Comparison of ENCODE assay signal across 12 cellular contexts in genomic region chr5:149937610-149938009, GRCh38. TPM values are rescaled to one million over a fixed set of nuclear protein-coding genes. Genes with fewer than 3 reads are reported as not detected.
DNase-seq lines count a peak whose midpoint lies in the region; ATAC-seq and TF ChIP-seq lines count a peak whose summit lies in the region.
"Had no signal": no experiment of that assay in that cellular context is flagged by ENCODE, and none has a peak within 500 bp of the region (broad histone marks: within the 10 kb centered on the region; RNA-seq: fewer than 3 reads in every experiment).

No MANE protein-coding gene starts in this region.

- peaks cover 19% of the 10 kb centered on the region for H3F3A ChIP-seq in PC-3 (ENCODE audit: low read length, unreplicated experiment)

- BruUV-seq in PC-3 (replicated peaks; lab: Mats Ljungman, UMichigan) = no TSS peak

- H3K4me1 ChIP-seq in PC-3 (ENCODE audit: insufficient read depth, low read length) = peaks cover 58% of the 10 kb centered on the region
- H3K4me1 ChIP-seq: thyroid gland had no signal

- no peaks in the 10 kb centered on the region for H3K27me3 ChIP-seq in PC-3 (ENCODE audit: low read length)

- TF ChIP-seq POLR2A in erythroblast (IDR thresholded peaks at IDR 0.05; ENCODE audit: low read length) = peak; percentile 60

- intact Hi-C loops in CD14-positive monocyte (cut with micrococcal nuclease) (no loop called here), PC-3 (cut with micrococcal nuclease) (loop anchor here (2.0 kb wide), 2 partner anchors 41 to 79 kb away; no protein-coding TSS in a partner anchor)

- no peaks in the 10 kb centered on the region for H3K9me2 ChIP-seq in PC-3 (replicated peaks; ENCODE audit: low read length)

- H3K79me2 ChIP-seq in PC-3 (ENCODE audit: low read length) = no peaks in the 10 kb centered on the region

- no peaks in the 10 kb centered on the region for H3K9me3 ChIP-seq in PC-3 (ENCODE audit: low read length)
- H3K9me3 ChIP-seq: thyroid gland had no signal

- peak overlapping the region; percentile 72 for H3K9ac ChIP-seq in PC-3 (ENCODE audit: low read length)

- H3K4me3 ChIP-seq in PC-3 (ENCODE audit: low read length) = peak overlapping the region; percentile 40; the same call in 1 of the 2 replicates
- H3K4me3 ChIP-seq: coronary artery, thyroid gland had no signal

- peak overlapping the region; percentile 91 for H3K27ac ChIP-seq in PC-3 (ENCODE audit: low read length)
- H3K27ac ChIP-seq: thyroid gland had no signal

- H3K4me1 Mint-ChIP-seq in CD14-positive monocyte = peaks cover 59% of the 10 kb centered on the region
- no peaks in the 10 kb centered on the region for H3K4me1 Mint-ChIP-seq in activated T-helper 17 cell treated with anti-CD3 and anti-CD28 coated beads, Interleukin-2, amount 50 U/mL, for 72 hours

- H3K9me3 Mint-ChIP-seq in CD14-positive monocyte = no peaks in the 10 kb centered on the region
- no peaks in the 10 kb centered on the region for H3K9me3 Mint-ChIP-seq in activated T-helper 17 cell treated with anti-CD3 and anti-CD28 coated beads, Interleukin-2, amount 50 U/mL, for 72 hours
- H3K9me3 Mint-ChIP-seq: activated T-cell treated with anti-CD3 and anti-CD28 coated beads, Interleukin-2, amount 50 U/mL, for 4 hours; neural crest cell had no signal

- H2AFZ ChIP-seq in PC-3 (ENCODE audit: low read length) = no peak overlapping the region

- CTCF ChIA-PET in PC-3 (lab: Charles Lee) = interaction anchor here (0.7 to 1.0 kb wide), 3 partner anchors 19 to 27 kb away, joined by 3 to 5 read pairs (median 3); partner anchors contain the start of gene SLC26A2

- ATAC-seq in PC-3 = peak; percentile 27
- ATAC-seq in GM21786 (IDR thresholded peaks at IDR 0.05; ENCODE audit: unreplicated experiment) = no peak
- no peak for ATAC-seq in activated T-helper 17 cell treated with anti-CD3 and anti-CD28 coated beads, Interleukin-2, amount 50 U/mL, for 72 hours (replicated peaks)
- no peak for ATAC-seq in GM21423 (IDR thresholded peaks at IDR 0.05; ENCODE audit: unreplicated experiment)
- ATAC-seq: activated T-cell treated with anti-CD3 and anti-CD28 coated beads, Interleukin-2, amount 50 U/mL, for 4 hours had no signal

- no peaks in the 10 kb centered on the region for H3K36me3 Mint-ChIP-seq in CD14-positive monocyte
- H3K36me3 Mint-ChIP-seq in activated T-helper 17 cell treated with anti-CD3 and anti-CD28 coated beads, Interleukin-2, amount 50 U/mL, for 72 hours (ENCODE audit: low read depth) = no peaks in the 10 kb centered on the region

- no peaks in the 10 kb centered on the region for H4K20me1 ChIP-seq in PC-3 (ENCODE audit: low read length)

- H3K36me3 ChIP-seq in PC-3 (ENCODE audit: low read depth, low read length) = no peaks in the 10 kb centered on the region
- H3K36me3 ChIP-seq: thyroid gland had no signal

- peak overlapping the region in 5 of 7 donors; percentile 94 to 98 (median 96) for H3K27ac Mint-ChIP-seq in CD14-positive monocyte
- no peak overlapping the region for H3K27ac Mint-ChIP-seq in activated T-helper 17 cell treated with anti-CD3 and anti-CD28 coated beads, Interleukin-2, amount 50 U/mL, for 72 hours

- TF ChIP-seq CTCF in CD14-positive monocyte (IDR thresholded peaks at IDR 0.05) (no peak), PC-3 (conservative IDR thresholded peaks at IDR 0.05; ENCODE audit: low read depth, low read length) (no peak)

- H3K27me3 Mint-ChIP-seq in CD14-positive monocyte (ENCODE audit: low read depth in 3 of 3) = peaks cover 0 to 3% (median 1%) of the 10 kb centered on the region in 3 donors
- peaks cover 20% of the 10 kb centered on the region for H3K27me3 Mint-ChIP-seq in activated T-helper 17 cell treated with anti-CD3 and anti-CD28 coated beads, Interleukin-2, amount 50 U/mL, for 72 hours

- POLR2A ChIA-PET in PC-3 (lab: Charles Lee; ENCODE audit: unreplicated experiment) = no interaction called here

- peak overlapping the region; percentile 84 for H3K4me2 ChIP-seq in PC-3 (ENCODE audit: low read length)

- DNase-seq in CD14-positive monocyte (ENCODE audit: low spot score) = no peak
- DNase-seq in M059J (ENCODE audit: low read depth) = peak; percentile 80
- DNase-seq in PC-3 = peak; percentile 96
- DNase-seq in erythroblast (lab: John Stamatoyannopoulos, UW) = peak; percentile 66 to 69
- DNase-seq in effector CD8-positive, alpha-beta T cell (lab: John Stamatoyannopoulos, UW) = no peak
- DNase-seq: activated T-cell treated with anti-CD3 and anti-CD28 coated beads, Interleukin-2, amount 50 U/mL, for 4 hours had no signal

- no peak overlapping the region for H3K4me3 Mint-ChIP-seq in CD14-positive monocyte
- no peak overlapping the region for H3K4me3 Mint-ChIP-seq in activated T-helper 17 cell treated with anti-CD3 and anti-CD28 coated beads, Interleukin-2, amount 50 U/mL, for 72 hours
- H3K4me3 Mint-ChIP-seq: activated T-cell treated with anti-CD3 and anti-CD28 coated beads, Interleukin-2, amount 50 U/mL, for 4 hours; neural crest cell had no signal

RNA-seq across cellular contexts. Expression of gene PDE6A, which starts 7.0 kb away (rescaled TPM):
- not detected for polyA plus RNA-seq in CD14-positive monocyte
- 0.02 and 0.22 TPM in 2 replicates for total RNA-seq in M059J (2014; rRNA removed; shearing (Covaris generic))
- not detected in 2 replicates for total RNA-seq in PC-3 (2014; rRNA removed)
- total RNA-seq in activated T-helper 17 cell treated with anti-CD3 and anti-CD28 coated beads, Interleukin-2, amount 50 U/mL, for 72 hours = not detected
- total RNA-seq: activated T-cell treated with anti-CD3 and anti-CD28 coated beads, Interleukin-2, amount 50 U/mL, for 4 hours; neural crest cell; thyroid gland had no signal

RNA-seq across cellular contexts. Expression of gene SLC26A2, which starts 22.9 kb away (rescaled TPM):
- 1 to 10 TPM; 3.1 to 3.6 TPM for polyA plus RNA-seq in CD14-positive monocyte
- 11.9 and 17.5 TPM in 2 replicates for total RNA-seq in M059J (2014; rRNA removed; shearing (Covaris generic))
- total RNA-seq in PC-3 (2014; rRNA removed) = 10.8 and 13.1 TPM in 2 replicates
- 1 to 10 TPM; 6.9 to 8.9 TPM for total RNA-seq in activated T-helper 17 cell treated with anti-CD3 and anti-CD28 coated beads, Interleukin-2, amount 50 U/mL, for 72 hours

Comparison
In these comparisons a context has a peak if more than half of its experiments do, and no peak if none do; other contexts are left out.
1. DNase-seq: peak in M059J (single experiment), PC-3 (single experiment) and erythroblast (2 of 2); none in CD14-positive monocyte (single experiment) and effector CD8-positive, alpha-beta T cell (single experiment).